In genomic region chr3:120382941-120383447, GRCh38 we compare ENCODE assay signal across 31 cellular contexts.
"Had no signal": no experiment of that assay in that cellular context is flagged by ENCODE, and none has a peak within 500 bp of the region (broad histone marks: within the 10 kb centered on the region; RNA-seq: fewer than 3 reads in every experiment).

No MANE protein-coding gene starts in this region.

- DNase-seq: activated CD4-positive, alpha-beta memory T cell treated with anti-CD3 and anti-CD28 coated beads, Interleukin-2, amount 10 ng/mL, durations not matched to agents 7 days and 5 days; activated CD4-positive, alpha-beta T cell treated with anti-CD3 and anti-CD28 coated beads for 4 hours; activated CD8-positive, alpha-beta memory T cell treated with anti-CD3 and anti-CD28 coated beads for 24 hours; activated CD8-positive, alpha-beta memory T cell treated with anti-CD3 and anti-CD28 coated beads, Interleukin-2, amount 10 ng/mL, durations not matched to agents 7 days and 5 days; activated CD8-positive, alpha-beta memory T cell treated with anti-CD3 and anti-CD28 coated beads, Interleukin-2, amount 50 U/mL, for 48 hours; activated effector memory CD4-positive, alpha-beta T cell treated with Interleukin-2 at 50 U/mL for 16 hours; activated naive CD4-positive, alpha-beta T cell treated with anti-CD3 and anti-CD28 coated beads, Interleukin-2, amount 10 ng/mL, durations not matched to agents 7 days and 5 days; activated T-cell treated with anti-CD3 and anti-CD28 coated beads, Interleukin-2, amount 50 U/mL, for 48 hours; amygdala; NCI-H1105; NCI-H1417 treated with DMSO at 0.1 percent for 48 hours; NCI-H187 treated with DMSO at 0.1 percent for 48 hours; NCI-H2081; NCI-H2171 treated with DMSO at 0.1 percent for 48 hours; NCI-H226; NCI-H446 treated with DMSO at 0.1 percent for 48 hours; NCI-H524; NCI-H69; NCI-H82; SHP77; SJCRH30; T1000 had no signal

- FAIRE-seq: TTC549 had no signal

- H3K9me3 ChIP-seq: ascending aorta, SJCRH30 had no signal

- ATAC-seq: activated CD4-positive, CD25-positive, alpha-beta regulatory T cell treated with anti-CD3 and anti-CD28 coated beads, Interleukin-2, amount 50 U/mL, for 24 hours; activated CD8-positive, alpha-beta memory T cell treated with anti-CD3 and anti-CD28 coated beads, Interleukin-2, amount 10 ng/mL, durations not matched to agents 7 days and 5 days; Panc1 had no signal

- H3K4me3 ChIP-seq: ascending aorta, cardiac muscle cell, SJCRH30, SK-N-MC had no signal

- H3K27me3 Mint-ChIP-seq: activated CD4-positive, alpha-beta memory T cell treated with anti-CD3 and anti-CD28 coated beads, Interleukin-2, amount 10 ng/mL, durations not matched to agents 7 days and 5 days; activated naive CD4-positive, alpha-beta T cell treated with anti-CD3 and anti-CD28 coated beads, Interleukin-2, amount 10 ng/mL, durations not matched to agents 7 days and 5 days had no signal

- H3K36me3 ChIP-seq: cardiac muscle cell, SJCRH30 had no signal

- H3K4me1 ChIP-seq: ascending aorta, SJCRH30 had no signal

- H3K27me3 ChIP-seq: ascending aorta, cardiac muscle cell, SJCRH30 had no signal

- H3K27ac ChIP-seq: ascending aorta, cardiac muscle cell, KMS-11, SJCRH30, SK-N-MC had no signal

- H3K9me3 Mint-ChIP-seq: activated CD4-positive, alpha-beta memory T cell treated with anti-CD3 and anti-CD28 coated beads, Interleukin-2, amount 10 ng/mL, durations not matched to agents 7 days and 5 days; activated naive CD4-positive, alpha-beta T cell treated with anti-CD3 and anti-CD28 coated beads, Interleukin-2, amount 10 ng/mL, durations not matched to agents 7 days and 5 days; central memory CD8-positive, alpha-beta T cell had no signal

- H3K4me3 Mint-ChIP-seq: activated CD4-positive, alpha-beta memory T cell treated with anti-CD3 and anti-CD28 coated beads, Interleukin-2, amount 10 ng/mL, durations not matched to agents 7 days and 5 days; activated CD8-positive, alpha-beta memory T cell treated with anti-CD3 and anti-CD28 coated beads, Interleukin-2, amount 10 ng/mL, durations not matched to agents 7 days and 5 days; activated naive CD4-positive, alpha-beta T cell treated with anti-CD3 and anti-CD28 coated beads, Interleukin-2, amount 10 ng/mL, durations not matched to agents 7 days and 5 days; activated naive CD8-positive, alpha-beta T cell; central memory CD8-positive, alpha-beta T cell had no signal

- H3K27ac Mint-ChIP-seq: activated CD4-positive, alpha-beta memory T cell treated with anti-CD3 and anti-CD28 coated beads, Interleukin-2, amount 10 ng/mL, durations not matched to agents 7 days and 5 days; activated CD8-positive, alpha-beta memory T cell treated with anti-CD3 and anti-CD28 coated beads, Interleukin-2, amount 10 ng/mL, durations not matched to agents 7 days and 5 days; activated naive CD4-positive, alpha-beta T cell treated with anti-CD3 and anti-CD28 coated beads, Interleukin-2, amount 10 ng/mL, durations not matched to agents 7 days and 5 days; activated naive CD8-positive, alpha-beta T cell had no signal

- H3K4me2 ChIP-seq: KMS-11 had no signal

- H3K9ac ChIP-seq: KMS-11 had no signal

- H3K4me1 Mint-ChIP-seq: activated CD4-positive, alpha-beta memory T cell treated with anti-CD3 and anti-CD28 coated beads, Interleukin-2, amount 10 ng/mL, durations not matched to agents 7 days and 5 days; activated CD8-positive, alpha-beta memory T cell treated with anti-CD3 and anti-CD28 coated beads, Interleukin-2, amount 10 ng/mL, durations not matched to agents 7 days and 5 days; activated naive CD4-positive, alpha-beta T cell treated with anti-CD3 and anti-CD28 coated beads, Interleukin-2, amount 10 ng/mL, durations not matched to agents 7 days and 5 days; central memory CD8-positive, alpha-beta T cell had no signal
